Comparison of ENCODE assay signal across 10 cellular contexts in the genomic region with DNA sequence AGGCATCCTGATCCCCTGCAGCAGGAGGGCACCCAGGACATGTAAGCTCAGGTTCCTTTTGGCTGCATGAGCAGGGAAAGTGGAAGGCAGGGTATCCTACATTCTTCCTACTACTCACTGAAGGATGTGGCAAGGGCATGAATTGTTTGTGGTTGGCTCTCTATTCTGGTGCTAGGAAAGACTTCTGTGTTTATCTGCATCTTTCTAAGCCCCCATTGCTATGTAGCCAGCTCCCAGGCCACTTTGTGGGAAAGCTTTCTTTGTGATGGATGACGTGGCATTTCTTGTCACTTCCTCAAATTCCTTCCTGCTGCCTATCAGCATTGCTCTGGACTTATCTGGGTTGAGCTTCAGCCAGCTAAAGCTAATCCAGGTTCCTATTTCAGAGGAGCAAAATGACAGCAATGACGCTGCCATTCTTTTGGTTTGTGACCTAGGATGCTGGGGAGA. TPM values are rescaled to one million over a fixed set of nuclear protein-coding genes. Genes with fewer than 3 reads are reported as not detected.
DNase-seq lines count a peak whose midpoint lies in the region; ATAC-seq and TF ChIP-seq lines count a peak whose summit lies in the region.
"Had no signal": no experiment of that assay in that cellular context is flagged by ENCODE, and none has a peak within 500 bp of the region (broad histone marks: within the 10 kb centered on the region; RNA-seq: fewer than 3 reads in every experiment).

No MANE protein-coding gene starts in this region.

- H3K4me1 ChIP-seq in IMR-90 (ENCODE audit: control insufficient read depth, insufficient read depth, low read length): peaks cover 18% of the 10 kb centered on the region

- H4K91ac ChIP-seq in IMR-90 (ENCODE audit: insufficient read depth, low read depth, low read length): no peak overlapping the region

- BruUV-seq in IMR-90 (replicated peaks; lab: Mats Ljungman, UMichigan): no TSS peak

- H3K27ac Mint-ChIP-seq in type B pancreatic cell: peak overlapping the region; percentile 84
- H3K27ac Mint-ChIP-seq: naive B cell had no signal

- peaks cover 94% of the 10 kb centered on the region for H4K20me1 ChIP-seq in IMR-90 (ENCODE audit: insufficient read depth, low read length)

- H3K79me1 ChIP-seq in IMR-90 (ENCODE audit: low read depth in 1 of 2, low read length in 2 of 2): peaks cover 29 to 71% of the 10 kb centered on the region in 2 experiments

- no peak overlapping the region for H3K14ac ChIP-seq in IMR-90 (replicated peaks; ENCODE audit: low read depth, low read length)

- in situ Hi-C loops in IMR-90 (cut with MboI; ENCODE audit: low sequenced_read_pairs): no loop called here

- H2AK5ac ChIP-seq in IMR-90 (ENCODE audit: low read depth, low read length): no peak overlapping the region

- peak overlapping the region; percentile 59; the same call in 1 of the 2 replicates for H3K23ac ChIP-seq in IMR-90 (ENCODE audit: low read depth, low read length)

- POLR2A ChIA-PET in IMR-90 (lab: Charles Lee; ENCODE audit: unreplicated experiment): no interaction called here

- H3K56ac ChIP-seq in IMR-90 (ENCODE audit: extremely low read depth, insufficient read depth, low read length): no peak overlapping the region

- H2BK15ac ChIP-seq in IMR-90 (ENCODE audit: low read depth, low read length): no peak overlapping the region

- WGBS in IMR-90 (ENCODE audit: extremely low coverage in 2 of 2, insufficient read length in 1 of 2), 2 experiments: no CpG with 5 or more reads among the region's 2 CpGs

- ATAC-seq in IMR-90 (ENCODE audit: low read depth) (peak; percentile 63), GM18870 (IDR thresholded peaks at IDR 0.05; ENCODE audit: unreplicated experiment) (no peak)

- H3K18ac ChIP-seq in IMR-90 (ENCODE audit: low read depth, low read length): no peak overlapping the region

- no peak overlapping the region for H3K4me3 Mint-ChIP-seq in type B pancreatic cell
- H3K4me3 Mint-ChIP-seq: naive B cell had no signal

- H3K27me3 ChIP-seq in IMR-90 (ENCODE audit: control insufficient read depth, insufficient read depth, low read length): no peaks in the 10 kb centered on the region
- no peaks in the 10 kb centered on the region for H3K27me3 ChIP-seq in WERI-Rb-1 (ENCODE audit: insufficient read depth, low read depth, severe bottlenecking)
- H3K27me3 ChIP-seq: Peyer's patch had no signal

- no peak overlapping the region for H4K8ac ChIP-seq in IMR-90 (ENCODE audit: low read depth in 2 of 2, low read length in 2 of 2)

- H3K9me1 ChIP-seq in IMR-90 (ENCODE audit: insufficient read depth, low read length): peaks cover 28% of the 10 kb centered on the region

- H3K9me3 ChIP-seq in IMR-90 (ENCODE audit: control insufficient read depth, insufficient read depth, low read length): no peaks in the 10 kb centered on the region
- peaks cover 3% of the 10 kb centered on the region for H3K9me3 ChIP-seq in WERI-Rb-1 (ENCODE audit: severe bottlenecking)
- H3K9me3 ChIP-seq: Peyer's patch had no signal

- no peaks in the 10 kb centered on the region for H3K9me3 Mint-ChIP-seq in type B pancreatic cell

- peak overlapping the region; percentile 21; the same call in 1 of the 2 replicates for H3K4me2 ChIP-seq in IMR-90 (ENCODE audit: low read depth, low read length)

- H3K27me3 Mint-ChIP-seq in type B pancreatic cell: no peaks in the 10 kb centered on the region

- no peak overlapping the region for H2AFZ ChIP-seq in IMR-90 (replicated peaks; ENCODE audit: low read length, poor library complexity)

- no peak for TF ChIP-seq CTCF in IMR-90 (conservative IDR thresholded peaks at IDR 0.05; ENCODE audit: low read depth, low read length)
- no peak for TF ChIP-seq CTCF in WERI-Rb-1 (IDR thresholded peaks at IDR 0.05; ENCODE audit: low read depth, low read length)
- TF ChIP-seq CTCF in type B pancreatic cell (conservative IDR thresholded peaks at IDR 0.05): no peak

- peak overlapping the region; percentile 26; the same call in 1 of the 2 replicates for H3K27ac ChIP-seq in IMR-90 (ENCODE audit: insufficient read depth, low read length)
- H3K27ac ChIP-seq in WERI-Rb-1: no peak overlapping the region
- H3K27ac ChIP-seq: Peyer's patch had no signal

- intact Hi-C loops in IMR-90 (cut with micrococcal nuclease): no loop called here

- no peak overlapping the region for H2BK20ac ChIP-seq in IMR-90 (ENCODE audit: low read depth, low read length)

- no peak overlapping the region for H3K9ac ChIP-seq in IMR-90 (ENCODE audit: low read depth, low read length)

- no peak for TF ChIP-seq RAD21 in IMR-90 (IDR thresholded peaks at IDR 0.05; ENCODE audit: low read length)

- CTCF ChIA-PET in IMR-90 (lab: Yijun Ruan, JAX): no interaction called here

- H2BK5ac ChIP-seq in IMR-90 (ENCODE audit: low read depth, low read length, poor library complexity, severe bottlenecking): peak overlapping the region; percentile 18

- dilution Hi-C loops in IMR-90 (cut with HindIII; ENCODE audit: low sequenced_read_pairs, unreplicated experiment): no loop called here

- H3K36me3 Mint-ChIP-seq in type B pancreatic cell: peaks cover 79% of the 10 kb centered on the region
- H3K36me3 Mint-ChIP-seq: naive B cell had no signal

- DNase-seq in IMR-90 (peak; percentile 84), WERI-Rb-1 (peak; percentile 39), iPS DF 19.7 (ENCODE audit: low read depth, low spot score) (peak; percentile 38), type B pancreatic cell (ENCODE audit: extremely low spot score, unreplicated experiment) (no peak), DMS 273 (lab: John Stamatoyannopoulos, UW; ENCODE audit: unreplicated experiment) (no peak)
- no peak for DNase-seq in stimulated activated CD4-positive, alpha-beta T cell treated with anti-CD3 and anti-CD28 coated beads, Interleukin-15, amount 100 ng/mL, for 24 hours
- DNase-seq: activated T-cell treated with anti-CD3 and anti-CD28 coated beads for 4 hours, naive B cell, Peyer's patch had no signal

- TF ChIP-seq POLR2A in IMR-90 (IDR thresholded peaks at IDR 0.05; ENCODE audit: low read depth, low read length): no peak

- no peak overlapping the region for H4K5ac ChIP-seq in IMR-90 (ENCODE audit: low read depth, low read length)

- peaks cover 19% of the 10 kb centered on the region for H3K4me1 Mint-ChIP-seq in type B pancreatic cell (ENCODE audit: unreplicated experiment)
- H3K4me1 Mint-ChIP-seq: naive B cell had no signal

- H2AK9ac ChIP-seq in IMR-90 (replicated peaks; ENCODE audit: low read depth, low read length, poor library complexity): no peak overlapping the region

- H3K4me3 ChIP-seq in IMR-90 (ENCODE audit: insufficient read depth, low read depth, low read length) (no peak overlapping the region), WERI-Rb-1 (ENCODE audit: low read depth, low read length) (no peak overlapping the region)
- H3K4me3 ChIP-seq: Peyer's patch had no signal

- H2BK120ac ChIP-seq in IMR-90 (ENCODE audit: low read depth, low read length): no peak overlapping the region

- H3K4ac ChIP-seq in IMR-90 (ENCODE audit: low read depth, low read length): peak overlapping the region; percentile 12; the same call in 1 of the 2 replicates

- H3K36me3 ChIP-seq in IMR-90 (ENCODE audit: control insufficient read depth, insufficient read depth, low read length): peaks cover 44% of the 10 kb centered on the region
- H3K36me3 ChIP-seq in WERI-Rb-1: peaks cover 2% of the 10 kb centered on the region; the same call in 1 of the 2 replicates
- H3K36me3 ChIP-seq: Peyer's patch had no signal

TF ChIP-seq in IMR-90, 13 proteins besides CTCF, POLR2A, EP300 and RAD21:
- TF ChIP-seq CEBPB (IDR thresholded peaks at IDR 0.05; ENCODE audit: low read depth, low read length) (peak; percentile 45; the same call in 1 of the 2 replicates), CHD1 (IDR thresholded peaks at IDR 0.05; ENCODE audit: low read depth, low read length) (no peak), FOS (IDR thresholded peaks at IDR 0.05; ENCODE audit: low read depth, low read length) (no peak), RFX5 (IDR thresholded peaks at IDR 0.05; ENCODE audit: low read depth, low read length) (no peak), SMC3 (IDR thresholded peaks at IDR 0.05; ENCODE audit: low read depth, low read length) (no peak), RCOR1 (IDR thresholded peaks at IDR 0.05; ENCODE audit: insufficient replicate concordance, low read length) (no peak), MAFK (IDR thresholded peaks at IDR 0.05; ENCODE audit: low read depth, low read length) (peak; percentile 33; the same call in 1 of the 2 replicates), NFE2L2 (IDR thresholded peaks at IDR 0.05; ENCODE audit: low read depth, low read length) (peak; percentile 85), MXI1 (IDR thresholded peaks at IDR 0.05; ENCODE audit: borderline replicate concordance, low read depth, low read length) (no peak)
- TF ChIP-seq, protein P1, sequence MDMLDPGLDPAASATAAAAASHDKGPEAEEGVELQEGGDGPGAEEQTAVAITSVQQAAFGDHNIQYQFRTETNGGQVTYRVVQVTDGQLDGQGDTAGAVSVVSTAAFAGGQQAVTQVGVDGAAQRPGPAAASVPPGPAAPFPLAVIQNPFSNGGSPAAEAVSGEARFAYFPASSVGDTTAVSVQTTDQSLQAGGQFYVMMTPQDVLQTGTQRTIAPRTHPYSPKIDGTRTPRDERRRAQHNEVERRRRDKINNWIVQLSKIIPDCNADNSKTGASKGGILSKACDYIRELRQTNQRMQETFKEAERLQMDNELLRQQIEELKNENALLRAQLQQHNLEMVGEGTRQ (IDR thresholded peaks at IDR 0.05; ENCODE audit: low read depth, low read length): no peak
- TF ChIP-seq, protein P2, sequence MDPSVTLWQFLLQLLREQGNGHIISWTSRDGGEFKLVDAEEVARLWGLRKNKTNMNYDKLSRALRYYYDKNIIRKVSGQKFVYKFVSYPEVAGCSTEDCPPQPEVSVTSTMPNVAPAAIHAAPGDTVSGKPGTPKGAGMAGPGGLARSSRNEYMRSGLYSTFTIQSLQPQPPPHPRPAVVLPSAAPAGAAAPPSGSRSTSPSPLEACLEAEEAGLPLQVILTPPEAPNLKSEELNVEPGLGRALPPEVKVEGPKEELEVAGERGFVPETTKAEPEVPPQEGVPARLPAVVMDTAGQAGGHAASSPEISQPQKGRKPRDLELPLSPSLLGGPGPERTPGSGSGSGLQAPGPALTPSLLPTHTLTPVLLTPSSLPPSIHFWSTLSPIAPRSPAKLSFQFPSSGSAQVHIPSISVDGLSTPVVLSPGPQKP (IDR thresholded peaks at IDR 0.05; ENCODE audit: borderline replicate concordance, low read depth, low read length): no peak

RNA-seq across cellular contexts. Expression of a gene that starts 46.2 kb away (rescaled TPM):
- total RNA-seq in IMR-90 (2012; rRNA removed) (157 and 209 TPM in 2 replicates), type B pancreatic cell (ENCODE audit: low replicate concordance) (250 and 255 TPM in 2 replicates)
- polyA plus RNA-seq in IMR-90 (2012; rRNA removed): 51.8 and 54.4 TPM in 2 replicates
- 14.0 and 21.0 TPM in 2 replicates for polyA plus RNA-seq in IMR-90 (2012; cell fraction: cytosol; rRNA removed)
- 81.4 and 209 TPM in 2 replicates for polyA plus RNA-seq in IMR-90 (2012; cell fraction: nucleus; rRNA removed; ENCODE audit: low replicate concordance)

Comparison
In these comparisons a context has a peak if more than half of its experiments do, and no peak if none do; other contexts are left out.
1. DNase-seq: peak in IMR-90 (single experiment), WERI-Rb-1 (single experiment) and iPS DF 19.7 (single experiment); none in type B pancreatic cell (single experiment), stimulated activated CD4-positive, alpha-beta T cell treated with anti-CD3 and anti-CD28 coated beads, Interleukin-15, amount 100 ng/mL, for 24 hours (single experiment) and DMS 273 (single experiment).